Comparison of ENCODE assay signal across 24 cellular contexts in the genomic region with DNA sequence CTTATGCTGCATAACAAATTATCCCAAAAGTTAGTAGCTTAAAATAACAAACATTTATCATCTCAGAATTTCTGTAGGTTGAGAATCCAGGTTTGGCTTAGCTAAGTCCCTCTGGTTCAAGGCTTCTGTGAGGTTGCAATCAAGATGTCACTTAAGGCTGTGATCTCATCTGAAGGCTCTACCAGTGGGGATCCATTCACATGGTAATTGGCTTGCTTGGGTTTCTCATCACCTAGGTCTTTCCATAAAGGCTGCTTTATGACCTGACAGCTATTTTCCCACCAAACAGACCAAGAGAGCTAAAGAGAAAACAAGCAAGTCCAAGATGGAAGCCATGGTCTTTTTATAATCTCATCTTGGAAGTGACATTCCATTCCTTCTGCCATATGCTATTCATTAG.
DNase-seq lines count a peak whose midpoint lies in the region; ATAC-seq, FAIRE-seq and TF ChIP-seq lines count a peak whose summit lies in the region.
"Had no signal": no experiment of that assay in that cellular context is flagged by ENCODE, and none has a peak within 500 bp of the region (broad histone marks: within the 10 kb centered on the region; RNA-seq: fewer than 3 reads in every experiment).

No MANE protein-coding gene starts in this region.

- H4K20me1 ChIP-seq in GM23338 (replicated peaks; ENCODE audit: insufficient read depth): no peaks in the 10 kb centered on the region
- no peaks in the 10 kb centered on the region for H4K20me1 ChIP-seq in astrocyte (ENCODE audit: insufficient read depth, low read length)
- H4K20me1 ChIP-seq in neural cell (ENCODE audit: insufficient read depth): no peaks in the 10 kb centered on the region
- no peaks in the 10 kb centered on the region for H4K20me1 ChIP-seq in GM23248 (ENCODE audit: insufficient read depth)
- H4K20me1 ChIP-seq: BLaER1 treated with 17β-estradiol and CSF1 and Interleukin-3, amounts not matched to agents 10 nM and 100 nM had no signal

- H2AFZ ChIP-seq in GM23338 (no peak overlapping the region), astrocyte (ENCODE audit: low read depth, low read length) (no peak overlapping the region), neural cell (ENCODE audit: low read depth, low read length) (no peak overlapping the region), GM23248 (no peak overlapping the region)

- H3K4me3 ChIP-seq in GM23338: no peak overlapping the region
- no peak overlapping the region for H3K4me3 ChIP-seq in astrocyte (ENCODE audit: insufficient read depth, low read depth, low read length)
- H3K4me3 ChIP-seq in neural cell (ENCODE audit: low read length): no peak overlapping the region
- H3K4me3 ChIP-seq in heart right ventricle: no peak overlapping the region
- no peak overlapping the region for H3K4me3 ChIP-seq in GM23248
- H3K4me3 ChIP-seq: A549; BLaER1 treated with 17β-estradiol and CSF1 and Interleukin-3, amounts not matched to agents 10 nM and 100 nM; HAP-1 had no signal

- H3K79me2 ChIP-seq in GM23338 (replicated peaks; ENCODE audit: insufficient read depth) (no peaks in the 10 kb centered on the region), astrocyte (ENCODE audit: insufficient read depth, low read length) (no peaks in the 10 kb centered on the region), neural cell (replicated peaks; ENCODE audit: insufficient read depth, low read length) (no peaks in the 10 kb centered on the region), GM23248 (ENCODE audit: insufficient read depth) (no peaks in the 10 kb centered on the region)

- peak; percentile 29 for FAIRE-seq in astrocyte (lab: Jason Lieb, UNC)
- FAIRE-seq: A549, G401.6, GM12892, H54 had no signal

- H3K27ac Mint-ChIP-seq in GM23338 (no peak overlapping the region), astrocyte (ENCODE audit: unreplicated experiment) (no peak overlapping the region), glutamatergic neuron (ENCODE audit: unreplicated experiment) (peak overlapping the region; percentile 99)
- H3K27ac Mint-ChIP-seq: CD14-positive monocyte; CD4-positive, alpha-beta T cell; CD8-positive, alpha-beta memory T cell; HFFc6 had no signal

- H3K4me1 Mint-ChIP-seq in GM23338: peaks cover 18% of the 10 kb centered on the region
- H3K4me1 Mint-ChIP-seq in astrocyte (ENCODE audit: low read depth, unreplicated experiment): no peaks in the 10 kb centered on the region
- peaks cover 19% of the 10 kb centered on the region for H3K4me1 Mint-ChIP-seq in glutamatergic neuron (ENCODE audit: low read depth, unreplicated experiment)
- H3K4me1 Mint-ChIP-seq in activated T-cell treated with anti-CD3 and anti-CD28 coated beads, Interleukin-2, amount 50 U/mL, for 4 hours (ENCODE audit: low read depth): no peaks in the 10 kb centered on the region
- H3K4me1 Mint-ChIP-seq: CD14-positive monocyte; CD8-positive, alpha-beta memory T cell had no signal

- H3K27ac ChIP-seq in GM23338 (ENCODE audit: low read depth): no peak overlapping the region
- H3K27ac ChIP-seq in astrocyte (ENCODE audit: low read depth, low read length): no peak overlapping the region
- peak overlapping the region; percentile 90 for H3K27ac ChIP-seq in neural cell (ENCODE audit: low read length)
- no peak overlapping the region for H3K27ac ChIP-seq in heart right ventricle
- H3K27ac ChIP-seq in GM23248: no peak overlapping the region
- H3K27ac ChIP-seq: A549; BLaER1 treated with 17β-estradiol and CSF1 and Interleukin-3, amounts not matched to agents 10 nM and 100 nM had no signal

- intact Hi-C loops in heart right ventricle (cut with DNase I): no loop called here

- H3K9me2 ChIP-seq in GM23338 (ENCODE audit: insufficient read depth): 0 out of 2 replicates have a peak, but pooled peaks cover 13% of the 10 kb centered on the region
- H3K9me2 ChIP-seq in neural cell (ENCODE audit: insufficient read depth, low read length): no peaks in the 10 kb centered on the region
- H3K9me2 ChIP-seq in GM23248 (ENCODE audit: insufficient read depth): no peaks in the 10 kb centered on the region

- TF ChIP-seq CTCF in GM23338 (conservative IDR thresholded peaks at IDR 0.05; ENCODE audit: low read depth in 2 of 2) (no peak), astrocyte (IDR thresholded peaks at IDR 0.05; ENCODE audit: insufficient read depth, low read depth, low read length) (no peak), glutamatergic neuron (IDR thresholded peaks at IDR 0.05; ENCODE audit: partially characterized antibody, unreplicated experiment) (no peak), neural cell (IDR thresholded peaks at IDR 0.05; ENCODE audit: poor library complexity, severe bottlenecking) (no peak), heart right ventricle (IDR thresholded peaks at IDR 0.05) (no peak)

- no peaks in the 10 kb centered on the region for H3K9me3 ChIP-seq in astrocyte (ENCODE audit: insufficient read depth, low read depth, low read length)
- H3K9me3 ChIP-seq in neural cell (ENCODE audit: low read length): no peaks in the 10 kb centered on the region
- H3K9me3 ChIP-seq in heart right ventricle: peaks cover 0 to 4% (median 0%) of the 10 kb centered on the region in 11 donors
- H3K9me3 ChIP-seq in GM23248 (ENCODE audit: low read depth): no peaks in the 10 kb centered on the region
- H3K9me3 ChIP-seq: A549, BE2C, HAP-1 had no signal

- H3F3A ChIP-seq in GM23338 (replicated peaks; ENCODE audit: low read depth) (no peaks in the 10 kb centered on the region), neural cell (ENCODE audit: insufficient read depth, low read length, poor library complexity, severe bottlenecking) (peaks cover 21% of the 10 kb centered on the region), GM23248 (ENCODE audit: insufficient read depth) (no peaks in the 10 kb centered on the region)

- peak; percentile 14 for DNase-seq in GM23338 (ENCODE audit: low spot score)
- no peak for DNase-seq in astrocyte (ENCODE audit: low read depth)
- no peak for DNase-seq in glutamatergic neuron
- no peak for DNase-seq in heart right ventricle
- DNase-seq in GM23248: no peak
- DNase-seq in activated T-cell treated with anti-CD3 and anti-CD28 coated beads, Interleukin-2, amount 50 U/mL, for 4 hours: no peak
- DNase-seq: 8988T; ACHN; AML-193; BE2C; CD4-positive, alpha-beta T cell; CD8-positive, alpha-beta memory T cell; DMS 273 treated with DMSO at 0.1 percent for 48 hours; DMS53; DMS79 treated with DMSO at 0.1 percent for 48 hours; HFFc6 had no signal

- H3K27me3 Mint-ChIP-seq in GM23338 (ENCODE audit: insufficient read depth, low read depth, poor library complexity): peaks cover 2% of the 10 kb centered on the region
- no peaks in the 10 kb centered on the region for H3K27me3 Mint-ChIP-seq in astrocyte (ENCODE audit: low read depth, unreplicated experiment)
- H3K27me3 Mint-ChIP-seq in glutamatergic neuron (ENCODE audit: unreplicated experiment): peaks cover 5% of the 10 kb centered on the region
- peaks cover 3% of the 10 kb centered on the region for H3K27me3 Mint-ChIP-seq in activated T-cell treated with anti-CD3 and anti-CD28 coated beads, Interleukin-2, amount 50 U/mL, for 4 hours (ENCODE audit: low read depth)

- H3K27me3 ChIP-seq in GM23338 (ENCODE audit: insufficient read depth) (no peaks in the 10 kb centered on the region), astrocyte (ENCODE audit: insufficient read depth, low read length) (no peaks in the 10 kb centered on the region), neural cell (ENCODE audit: insufficient read depth, low read depth, low read length) (no peaks in the 10 kb centered on the region), heart right ventricle (no peaks in the 10 kb centered on the region), GM23248 (replicated peaks; ENCODE audit: insufficient read depth) (no peaks in the 10 kb centered on the region)
- H3K27me3 ChIP-seq: BE2C; BLaER1 treated with 17β-estradiol and CSF1 and Interleukin-3, amounts not matched to agents 10 nM and 100 nM had no signal

- TF ChIP-seq EP300 in neural cell (conservative IDR thresholded peaks at IDR 0.05; ENCODE audit: poor library complexity, severe bottlenecking): peak; percentile 27

- in situ Hi-C loops in GM23248 (cut with MboI): no loop called here

- no peak for TF ChIP-seq RAD21 in neural cell (conservative IDR thresholded peaks at IDR 0.05)

- H3K4me2 ChIP-seq in GM23338: no peak overlapping the region
- no peak overlapping the region for H3K4me2 ChIP-seq in astrocyte (ENCODE audit: low read length)
- no peak overlapping the region for H3K4me2 ChIP-seq in neural cell (ENCODE audit: low read length)
- no peak overlapping the region for H3K4me2 ChIP-seq in GM23248 (ENCODE audit: unreplicated experiment)
- H3K4me2 ChIP-seq: A549; BLaER1 treated with 17β-estradiol and CSF1 and Interleukin-3, amounts not matched to agents 10 nM and 100 nM had no signal

- peaks cover 13% of the 10 kb centered on the region for H3K4me1 ChIP-seq in GM23338 (ENCODE audit: insufficient read depth)
- H3K4me1 ChIP-seq in astrocyte (ENCODE audit: insufficient read depth, low read length): no peaks in the 10 kb centered on the region
- H3K4me1 ChIP-seq in heart right ventricle: no peaks in the 10 kb centered on the region
- H3K4me1 ChIP-seq in GM23248 (ENCODE audit: insufficient read depth): no peaks in the 10 kb centered on the region
- H3K4me1 ChIP-seq: A549, BE2C, HAP-1 had no signal

- no peak overlapping the region for H3K4me3 Mint-ChIP-seq in GM23338
- no peak overlapping the region for H3K4me3 Mint-ChIP-seq in astrocyte (ENCODE audit: unreplicated experiment)
- H3K4me3 Mint-ChIP-seq in glutamatergic neuron (ENCODE audit: unreplicated experiment): no peak overlapping the region
- no peak overlapping the region for H3K4me3 Mint-ChIP-seq in activated T-cell treated with anti-CD3 and anti-CD28 coated beads, Interleukin-2, amount 50 U/mL, for 4 hours
- H3K4me3 Mint-ChIP-seq: CD14-positive monocyte; CD4-positive, alpha-beta T cell; CD8-positive, alpha-beta memory T cell; HFFc6 had no signal

- ATAC-seq in GM23338: peak; percentile 38; the same call in 2 of the 3 replicates
- ATAC-seq in heart right ventricle: no peak
- no peak for ATAC-seq in activated T-cell treated with anti-CD3 and anti-CD28 coated beads, Interleukin-2, amount 50 U/mL, for 4 hours
- ATAC-seq: A549 had no signal

- H3K9me3 Mint-ChIP-seq in GM23338 (peaks cover 14% of the 10 kb centered on the region; the same call in 2 of the 3 replicates), astrocyte (ENCODE audit: unreplicated experiment) (no peaks in the 10 kb centered on the region), glutamatergic neuron (ENCODE audit: unreplicated experiment) (peaks cover 10% of the 10 kb centered on the region)
- H3K9me3 Mint-ChIP-seq in activated T-cell treated with anti-CD3 and anti-CD28 coated beads, Interleukin-2, amount 50 U/mL, for 4 hours: no peaks in the 10 kb centered on the region
- H3K9me3 Mint-ChIP-seq: CD4-positive, alpha-beta T cell; CD8-positive, alpha-beta memory T cell; HFFc6 had no signal

- H3K36me3 ChIP-seq in GM23338 (ENCODE audit: insufficient read depth): no peaks in the 10 kb centered on the region
- no peaks in the 10 kb centered on the region for H3K36me3 ChIP-seq in astrocyte (ENCODE audit: insufficient read depth, low read length)
- no peaks in the 10 kb centered on the region for H3K36me3 ChIP-seq in neural cell (ENCODE audit: insufficient read depth, low read length)
- peaks cover 0 to 48% (median 6%) of the 10 kb centered on the region in 9 donors for H3K36me3 ChIP-seq in heart right ventricle
- no peaks in the 10 kb centered on the region for H3K36me3 ChIP-seq in GM23248 (ENCODE audit: low read depth)
- H3K36me3 ChIP-seq: BE2C, HAP-1 had no signal

- no peak overlapping the region for H3K9ac ChIP-seq in astrocyte (ENCODE audit: low read length)
- H3K9ac ChIP-seq in neural cell (ENCODE audit: low read length): peak overlapping the region; percentile 52
- H3K9ac ChIP-seq in GM23248: no peak overlapping the region
- H3K9ac ChIP-seq: BLaER1 treated with 17β-estradiol and CSF1 and Interleukin-3, amounts not matched to agents 10 nM and 100 nM had no signal

- peaks cover 13% of the 10 kb centered on the region for H3K36me3 Mint-ChIP-seq in GM23338 (ENCODE audit: low read depth)
- peaks cover 11% of the 10 kb centered on the region for H3K36me3 Mint-ChIP-seq in astrocyte (ENCODE audit: low read depth, unreplicated experiment)
- H3K36me3 Mint-ChIP-seq in glutamatergic neuron (ENCODE audit: unreplicated experiment): peaks cover 1% of the 10 kb centered on the region
- H3K36me3 Mint-ChIP-seq in activated T-cell treated with anti-CD3 and anti-CD28 coated beads, Interleukin-2, amount 50 U/mL, for 4 hours (ENCODE audit: insufficient read depth): no peaks in the 10 kb centered on the region
- H3K36me3 Mint-ChIP-seq: CD14-positive monocyte; CD8-positive, alpha-beta memory T cell had no signal
